5 cellular contexts compared by ENCODE assay signal in the genomic region with DNA sequence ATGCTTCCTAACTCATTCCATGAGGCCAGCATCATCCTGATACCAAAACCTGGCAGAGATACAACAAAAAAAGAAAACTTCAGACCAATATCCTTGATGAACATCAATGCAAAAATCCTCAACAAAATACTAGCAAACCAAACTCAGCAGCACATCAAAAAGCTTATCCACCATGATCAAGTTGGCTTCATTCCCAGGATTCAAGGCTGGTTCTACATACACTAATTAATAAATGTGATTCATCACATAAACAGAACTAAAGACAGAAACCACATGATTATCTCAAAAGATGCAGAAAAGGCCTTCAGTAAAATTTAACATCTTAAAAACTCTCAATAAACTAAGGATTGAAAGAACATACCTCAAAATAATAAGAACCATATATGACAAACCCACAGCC. TPM values are rescaled to one million over a fixed set of nuclear protein-coding genes. Genes with fewer than 3 reads are reported as not detected.
"Had no signal": no experiment of that assay in that cellular context is flagged by ENCODE, and none has a peak within 500 bp of the region (broad histone marks: within the 10 kb centered on the region; RNA-seq: fewer than 3 reads in every experiment).

No MANE protein-coding gene starts in this region.

RNA-seq across cellular contexts. Expression of gene ZBED2, which starts 35.5 kb away (rescaled TPM):
- total RNA-seq: aorta, cardiac muscle cell, Peyer's patch, SJSA1 had no signal
- polyA plus RNA-seq: adrenal gland, aorta, cardiac muscle cell had no signal
